ENCODE assay signal across 30 cellular contexts in the genomic region with DNA sequence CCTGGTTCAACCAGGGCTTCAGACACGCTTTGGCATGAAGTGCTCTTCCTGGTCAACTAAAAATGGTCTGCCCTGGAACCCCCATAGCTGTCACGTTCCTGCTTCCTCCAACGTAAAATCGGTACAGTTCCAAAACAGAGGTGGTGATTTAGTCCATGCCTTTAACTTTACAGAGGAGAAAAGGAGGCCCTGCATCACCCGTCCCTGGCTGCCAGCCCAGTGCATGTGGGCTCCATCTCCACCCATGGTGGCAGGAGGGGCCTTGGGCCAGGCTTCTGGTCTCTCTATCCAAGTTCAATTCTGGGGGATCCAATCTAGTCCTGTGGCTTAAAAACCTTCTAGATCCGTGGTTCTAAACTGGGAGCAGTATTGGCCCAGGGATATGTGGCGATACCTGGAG. TPM values are rescaled to one million over a fixed set of nuclear protein-coding genes. Genes with fewer than 3 reads are reported as not detected.
"Had no signal": no experiment of that assay in that cellular context is flagged by ENCODE, and none has a peak within 500 bp of the region (broad histone marks: within the 10 kb centered on the region; RNA-seq: fewer than 3 reads in every experiment).

No MANE protein-coding gene starts in this region.

- H3K27me3 ChIP-seq: brain microvascular endothelial cell, SJCRH30 had no signal

- H3K4me3 ChIP-seq: PC-9, SJCRH30, SK-N-MC had no signal

- H3K27ac ChIP-seq: brain microvascular endothelial cell, KMS-11, PC-9, RWPE1, SJCRH30, SK-N-MC, WERI-Rb-1 had no signal

- H3K9me3 ChIP-seq: SJCRH30 had no signal

- DNase-seq: activated CD4-positive, alpha-beta memory T cell treated with anti-CD3 and anti-CD28 coated beads, Interleukin-2, amount 10 ng/mL, durations not matched to agents 7 days and 5 days; activated CD4-positive, alpha-beta T cell treated with anti-CD3 and anti-CD28 coated beads for 1 hour; activated CD4-positive, alpha-beta T cell treated with anti-CD3 and anti-CD28 coated beads for 48 hours; activated CD4-positive, CD25-positive, alpha-beta regulatory T cell; activated CD8-positive, alpha-beta memory T cell treated with anti-CD3 and anti-CD28 coated beads for 24 hours; activated CD8-positive, alpha-beta memory T cell treated with anti-CD3 and anti-CD28 coated beads, Interleukin-2, amount 10 ng/mL, durations not matched to agents 7 days and 5 days; activated CD8-positive, alpha-beta memory T cell treated with anti-CD3 and anti-CD28 coated beads, Interleukin-2, amount 50 U/mL, for 48 hours; activated effector memory CD4-positive, alpha-beta T cell treated with Interleukin-2 at 50 U/mL for 16 hours; activated naive CD4-positive, alpha-beta T cell treated with anti-CD3 and anti-CD28 coated beads, Interleukin-2, amount 10 ng/mL, durations not matched to agents 7 days and 5 days; activated naive CD8-positive, alpha-beta T cell treated with anti-CD3 and anti-CD28 coated beads, Interleukin-2, amount 50 U/mL, for 24 hours; activated T-cell treated with anti-CD3 and anti-CD28 coated beads, Interleukin-2, amount 50 U/mL, for 48 hours; brain microvascular endothelial cell; MM.1S; MV-4-11; NCI-H1092; NCI-H1436 treated with DMSO at 0.1 percent for 48 hours; NCI-H1694 treated with DMSO at 0.1 percent for 48 hours; NCI-H2029; NCI-H345; NCI-H524 treated with DMSO at 0.1 percent for 48 hours; PC-9; SHP77; T1000; WERI-Rb-1 had no signal

- ATAC-seq: activated CD8-positive, alpha-beta memory T cell treated with anti-CD3 and anti-CD28 coated beads, Interleukin-2, amount 10 ng/mL, durations not matched to agents 7 days and 5 days; activated naive CD8-positive, alpha-beta T cell treated with anti-CD3 and anti-CD28 coated beads, Interleukin-2, amount 50 U/mL, for 24 hours had no signal

- H3K36me3 ChIP-seq: brain microvascular endothelial cell, SJCRH30, WERI-Rb-1 had no signal

RNA-seq across cellular contexts. Expression of gene ECHDC3, which starts 18.7 kb away (rescaled TPM):
- total RNA-seq: activated CD4-positive, alpha-beta memory T cell treated with anti-CD3 and anti-CD28 coated beads, Interleukin-2, amount 10 ng/mL, durations not matched to agents 7 days and 5 days; OCI-LY7; PC-9; SJCRH30; T-helper 2 cell treated with Interferon-gamma antibody and Interleukin-4, amounts not matched to agents 100 ng/mL and 5 ng/mL, for 36 hours had no signal
